In the genomic region with DNA sequence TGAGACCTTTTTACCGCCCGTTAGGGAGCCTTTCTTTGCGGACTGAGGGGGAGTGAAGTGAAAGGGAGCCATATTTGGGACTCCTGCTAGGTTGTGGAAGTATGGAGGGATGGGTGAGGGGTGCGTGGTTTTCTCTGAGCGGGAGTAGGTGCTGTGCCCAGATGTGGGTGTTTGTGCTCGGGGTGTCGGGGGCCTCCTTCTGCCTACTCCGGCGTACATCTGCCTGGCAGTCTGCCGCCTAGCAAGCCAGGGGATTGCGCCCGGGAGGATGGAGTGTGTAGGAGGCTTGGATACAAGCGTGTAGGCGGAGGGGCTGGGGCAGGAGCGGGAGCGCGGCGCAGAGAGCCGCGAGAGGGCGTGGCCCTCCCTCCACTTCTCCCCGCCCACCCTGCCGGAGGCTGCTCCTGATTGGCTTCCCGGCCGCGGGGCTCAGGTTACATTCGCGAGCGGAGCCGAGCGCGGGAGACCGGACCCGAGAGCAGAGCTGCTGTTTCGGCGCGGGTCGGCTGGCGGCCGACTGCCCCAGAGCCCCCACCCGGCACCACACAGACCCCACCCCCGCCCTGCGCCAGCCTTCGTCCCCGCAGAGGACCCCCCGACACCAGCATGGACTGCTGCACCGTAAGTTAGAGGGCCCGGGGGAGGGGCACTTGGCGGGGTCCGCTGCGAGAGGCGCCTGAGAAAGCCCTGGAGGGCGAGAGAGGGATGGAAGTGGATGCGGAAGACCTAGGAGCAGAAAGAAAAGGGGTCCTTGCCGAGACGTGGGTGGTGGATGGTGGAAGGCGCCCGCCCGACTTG, we compare ENCODE assay signal across 8 cellular contexts. TPM values are rescaled to one million over a fixed set of nuclear protein-coding genes. Genes with fewer than 3 reads are reported as not detected.
DNase-seq lines count a peak whose midpoint lies in the region; ATAC-seq, FAIRE-seq and TF ChIP-seq lines count a peak whose summit lies in the region.

A gene (plus strand): TSS at position 464 of the 798 bp plus-strand sequence. CDS start 143 bp downstream, at position 607.

- POLR2A ChIA-PET in activated CD4-positive, alpha-beta T cell treated with anti-CD3 and anti-CD28 coated beads, Interleukin-2, amount 10 ng/mL, durations not matched to agents 7 days and 5 days (lab: Charles Lee), result no interaction called here
- POLR2A ChIA-PET in HepG2 (lab: Yijun Ruan, JAX), result interaction anchor here (0.6 to 1.3 kb wide), 3 partner anchors 12 to 24 kb away, joined by 4 to 6 read pairs (median 5); no protein-coding TSS in a partner anchor

- H3K36me3 Mint-ChIP-seq in activated CD4-positive, alpha-beta T cell treated with anti-CD3 and anti-CD28 coated beads, Interleukin-2, amount 10 ng/mL, durations not matched to agents 7 days and 5 days (ENCODE audit: low read depth), result no peaks in the 10 kb centered on the region
- H3K36me3 Mint-ChIP-seq in dendritic cell treated with granulocyte-macrophage colony-stimulating factor and Interleukin-4, amounts not matched to agents 40 ng/mL and 50 ng/mL, for 4 days (ENCODE audit: low read depth), result peaks cover 3% of the 10 kb centered on the region

- H3K4me3 ChIP-seq in BE2C (ENCODE audit: low read depth, low read length) (peak within 1 kb of the TSS; percentile 66), HepG2 (replicated peaks in 1 of 3; ENCODE audit: insufficient read depth in 1 of 3, low read depth in 2 of 3, low read length in 3 of 3) (peak within 1 kb of the TSS; percentile 41 to 68 (median 64))

- peaks cover 18% of the 10 kb centered on the region for H3K27me3 Mint-ChIP-seq in activated CD4-positive, alpha-beta T cell treated with anti-CD3 and anti-CD28 coated beads, Interleukin-2, amount 10 ng/mL, durations not matched to agents 7 days and 5 days
- H3K27me3 Mint-ChIP-seq in dendritic cell treated with granulocyte-macrophage colony-stimulating factor and Interleukin-4, amounts not matched to agents 40 ng/mL and 50 ng/mL, for 4 days, result no peaks in the 10 kb centered on the region

- no peaks in the 10 kb centered on the region for H3K9me3 Mint-ChIP-seq in activated CD4-positive, alpha-beta T cell treated with anti-CD3 and anti-CD28 coated beads, Interleukin-2, amount 10 ng/mL, durations not matched to agents 7 days and 5 days
- no peaks in the 10 kb centered on the region for H3K9me3 Mint-ChIP-seq in dendritic cell treated with granulocyte-macrophage colony-stimulating factor and Interleukin-4, amounts not matched to agents 40 ng/mL and 50 ng/mL, for 4 days

- peak; percentile 66 for FAIRE-seq in HepG2 (lab: Jason Lieb, UNC)

- peaks cover 18% of the 10 kb centered on the region for H3K4me1 Mint-ChIP-seq in activated CD4-positive, alpha-beta T cell treated with anti-CD3 and anti-CD28 coated beads, Interleukin-2, amount 10 ng/mL, durations not matched to agents 7 days and 5 days
- H3K4me1 Mint-ChIP-seq in dendritic cell treated with granulocyte-macrophage colony-stimulating factor and Interleukin-4, amounts not matched to agents 40 ng/mL and 50 ng/mL, for 4 days (ENCODE audit: low read depth), result peaks cover 72% of the 10 kb centered on the region

- H3K4me3 Mint-ChIP-seq in activated CD4-positive, alpha-beta T cell treated with anti-CD3 and anti-CD28 coated beads, Interleukin-2, amount 10 ng/mL, durations not matched to agents 7 days and 5 days, result peak within 1 kb of the TSS; percentile 76
- H3K4me3 Mint-ChIP-seq in dendritic cell treated with granulocyte-macrophage colony-stimulating factor and Interleukin-4, amounts not matched to agents 40 ng/mL and 50 ng/mL, for 4 days, result peak within 1 kb of the TSS; percentile 84

- TF ChIP-seq CTCF in BE2C (IDR thresholded peaks at IDR 0.05; ENCODE audit: low read depth, low read length) (no peak), HepG2 (CRISPR knock-in tag; IDR thresholded peaks at IDR 0.05) (0 out of 2 replicates have a peak, but pooled peaks have one; percentile 5)

- TF ChIP-seq RAD21 in HepG2 (CRISPR knock-in tag; IDR thresholded peaks at IDR 0.05), result no peak

- H2AFZ ChIP-seq in HepG2 (ENCODE audit: low read length), result no peak within 1 kb of the TSS

- H3K36me3 ChIP-seq in BE2C, result no peaks in the 10 kb centered on the region
- no peaks in the 10 kb centered on the region for H3K36me3 ChIP-seq in HepG2 (replicated peaks in 1 of 2; ENCODE audit: control insufficient read depth in 1 of 2, insufficient read depth in 2 of 2, low read length in 2 of 2)

- H3K9ac ChIP-seq in HepG2 (ENCODE audit: insufficient read depth, low read depth, low read length), result no peak within 1 kb of the TSS

- H3K27ac ChIP-seq in HepG2 (ENCODE audit: extremely low read length, insufficient read depth, low read length), result no peak within 1 kb of the TSS

- intact Hi-C loops in dendritic cell treated with granulocyte-macrophage colony-stimulating factor and Interleukin-4, amounts not matched to agents 40 ng/mL and 50 ng/mL, for 4 days (cut with micrococcal nuclease), result no loop called here
- intact Hi-C loops in HepG2 (cut with micrococcal nuclease; ENCODE audit: unreplicated experiment), result loop anchor here (5.0 to 10.0 kb wide), 2 partner anchors 55 to 997 kb away; a partner anchor contains a TSS

- TF ChIP-seq EP300 in HepG2 (IDR thresholded peaks at IDR 0.05; ENCODE audit: low read depth in 2 of 2, low read length in 2 of 2) (no peak), HepG2 (CRISPR knock-in tag; IDR thresholded peaks at IDR 0.05; ENCODE audit: borderline replicate concordance) (no peak)

- no peaks in the 10 kb centered on the region for H4K20me1 ChIP-seq in HepG2 (ENCODE audit: insufficient read depth, low read length)

- H3K9me3 ChIP-seq in BE2C (no peaks in the 10 kb centered on the region), HepG2 (ENCODE audit: low read length) (no peaks in the 10 kb centered on the region)

- no peak for TF ChIP-seq POLR2A in HepG2 (IDR thresholded peaks at IDR 0.05; ENCODE audit: insufficient read depth in 1 of 2, low read depth in 2 of 2, low read length in 2 of 2)

- peak within 1 kb of the TSS; percentile 80 for H3K4me2 ChIP-seq in HepG2 (ENCODE audit: low read depth, low read length)

- CTCF ChIA-PET in activated CD4-positive, alpha-beta T cell treated with anti-CD3 and anti-CD28 coated beads, Interleukin-2, amount 10 ng/mL, durations not matched to agents 7 days and 5 days (lab: Charles Lee), result interaction anchor here (0.9 to 2.1 kb wide), 6 partner anchors 9 to 137 kb away, joined by 3 to 5 read pairs (median 3); no protein-coding TSS in a partner anchor
- CTCF ChIA-PET in HepG2 (lab: Yijun Ruan, JAX; ENCODE audit: low intra/inter-chr PET ratio, low total read pairs), result interaction anchor here (1.5 kb wide), 1 partner anchor 19 kb away, joined by 3 read pairs; no protein-coding TSS in a partner anchor

- H3K4me1 ChIP-seq in BE2C (no peaks in the 10 kb centered on the region; the same call in 1 of the 2 replicates), HepG2 (ENCODE audit: insufficient read depth, low read length) (peaks cover 18% of the 10 kb centered on the region)

- in situ Hi-C loops in HepG2 (cut with HindIII; ENCODE audit: extremely low pct_ligation_motif_present, low pct_unique_long_range_greater_than_20kb), result no loop called here

- 6% methylated on average over 21 of the region's 59 CpGs for WGBS in HepG2 (ENCODE audit: low lambda C conversion rate)

- BruUV-seq in HepG2 (replicated peaks; lab: Mats Ljungman, UMichigan), result no TSS peak

- H3K79me2 ChIP-seq in HepG2 (ENCODE audit: insufficient read depth, low read length), result no peaks in the 10 kb centered on the region

- DNase-seq in BE2C, result peak; percentile 96
- peak; percentile 87 to 93 for DNase-seq in NCI-H524 (lab: John Stamatoyannopoulos, UW)
- DNase-seq in activated CD4-positive, alpha-beta T cell treated with anti-CD3 and anti-CD28 coated beads, Interleukin-2, amount 10 ng/mL, durations not matched to agents 7 days and 5 days, result peak; percentile 86
- DNase-seq in HepG2 (ENCODE audit: low spot score), result peak; percentile 79
- DNase-seq in stimulated activated CD4-positive, alpha-beta T cell treated with anti-CD3 and anti-CD28 coated beads, Interleukin-2, amount 100 ng/mL, for 48 hours, result peak; percentile 77 to 80

- ATAC-seq in GM19324 (IDR thresholded peaks at IDR 0.05; ENCODE audit: low FRiP score, unreplicated experiment) (peak; percentile 99), HG03442 (IDR thresholded peaks at IDR 0.05; ENCODE audit: unreplicated experiment) (peak; percentile 96), HepG2 (peak; percentile 98)

- peak within 1 kb of the TSS; percentile 58 for H3K27ac Mint-ChIP-seq in activated CD4-positive, alpha-beta T cell treated with anti-CD3 and anti-CD28 coated beads, Interleukin-2, amount 10 ng/mL, durations not matched to agents 7 days and 5 days
- H3K27ac Mint-ChIP-seq in dendritic cell treated with granulocyte-macrophage colony-stimulating factor and Interleukin-4, amounts not matched to agents 40 ng/mL and 50 ng/mL, for 4 days, result peak within 1 kb of the TSS; percentile 60

- H3K27me3 ChIP-seq in BE2C, result no peaks in the 10 kb centered on the region
- peaks cover 2 to 77% of the 10 kb centered on the region in 2 experiments; a peak in 4 of 5 replicates for H3K27me3 ChIP-seq in HepG2 (ENCODE audit: control insufficient read depth in 1 of 2, insufficient read depth in 2 of 2, low read length in 2 of 2)

RNA-seq across cellular contexts. Expression of the gene that starts here (rescaled TPM):
- polyA plus RNA-seq in BE2C (2012; ENCODE audit: insufficient read depth, insufficient read length, low read depth), result 55.6 TPM
- total RNA-seq in activated CD4-positive, alpha-beta T cell treated with anti-CD3 and anti-CD28 coated beads, Interleukin-2, amount 10 ng/mL, durations not matched to agents 7 days and 5 days, result 10 to 100 TPM in 1 of 2 experiments, 1 to 10 TPM in 1; 8.9 to 11.6 TPM
- 0.18 TPM in 1 of 2 replicates, not detected in the other for total RNA-seq in HepG2 (2016; rRNA removed; fragmentation: Illumina TruSeq; extraction: Trizol)
- not detected in 2 replicates for total RNA-seq in HepG2 (2016; cell fraction: cytosol; rRNA removed; fragmentation: Illumina TruSeq; extraction: Trizol; ENCODE audit: low read depth)
- total RNA-seq in HepG2 (2016; cell fraction: insoluble cytoplasmic fraction; rRNA removed; fragmentation: Illumina TruSeq; extraction: Trizol), result 0.19 TPM in 1 of 2 replicates, not detected in the other
- not detected in 2 replicates for total RNA-seq in HepG2 (2016; cell fraction: membrane; rRNA removed; fragmentation: Illumina TruSeq; extraction: Trizol)
- total RNA-seq in HepG2 (2016; cell fraction: nucleus; rRNA removed; fragmentation: Illumina TruSeq; extraction: Trizol), result 0.34 and 0.47 TPM in 2 replicates
- 0.12 and 0.22 TPM in 2 replicates for polyA plus RNA-seq in HepG2 (2011; rRNA removed)
- polyA plus RNA-seq in HepG2 (2011; cell fraction: cytosol; rRNA removed), result 0.14 and 0.28 TPM in 2 replicates
- polyA plus RNA-seq in HepG2 (2011; cell fraction: nucleus; rRNA removed), result 0.97 and 1.5 TPM in 2 replicates
- polyA plus RNA-seq in HepG2 (2012), result 0.17 and 0.63 TPM in 2 replicates
- 0.25 and 0.49 TPM in 2 replicates for polyA plus RNA-seq in HepG2 (2016; cell fraction: cytosol; fragmentation: Illumina TruSeq; extraction: Trizol; ENCODE audit: low read depth)
- 0.46 and 0.95 TPM in 2 replicates for polyA plus RNA-seq in HepG2 (2016; cell fraction: insoluble cytoplasmic fraction; fragmentation: Illumina TruSeq; extraction: Trizol; ENCODE audit: low read depth)
- 0.40 and 0.63 TPM in 2 replicates for polyA plus RNA-seq in HepG2 (2016; cell fraction: membrane; fragmentation: Illumina TruSeq; extraction: Trizol; ENCODE audit: low read depth)
- 0.44 and 0.90 TPM in 2 replicates for polyA plus RNA-seq in HepG2 (2016; cell fraction: nucleus; fragmentation: Illumina TruSeq; extraction: Trizol; ENCODE audit: insufficient read depth, low read depth)
- 0.98 and 1.9 TPM in 2 replicates for polyA minus RNA-seq in HepG2 (2011; rRNA and poly(A)+ RNA removed; ENCODE audit: low replicate concordance)
- polyA minus RNA-seq in HepG2 (2011; cell fraction: cytosol; rRNA and poly(A)+ RNA removed), result not detected in 2 replicates
- polyA minus RNA-seq in HepG2 (2011; cell fraction: nucleus; rRNA and poly(A)+ RNA removed), result not detected in 2 replicates

Comparison
In these comparisons a context has a peak if more than half of its experiments do, and no peak if none do; other contexts are left out.
1. RNA of the gene that starts here (total RNA-seq): 8.9 to 11.6 TPM in activated CD4-positive, alpha-beta T cell treated with anti-CD3 and anti-CD28 coated beads, Interleukin-2, amount 10 ng/mL, durations not matched to agents 7 days and 5 days; 0.18 to 0.47 TPM in HepG2; every median in the first group is over 4 times any median in the second.
2. Peak in every context shown above with its lines, with median percentiles within 50 percentile points of each other: DNase-seq and ATAC-seq.